In genomic region chr22:32967285-32968101, GRCh38 we compare ENCODE assay signal across 1 cellular context.
TF ChIP-seq lines count a peak whose summit lies in the region.

No MANE protein-coding gene starts in this region.

TF ChIP-seq in HepG2, 621 proteins besides CTCF, POLR2A, EP300 and RAD21 (continued from another document and continues in another):
- 0 out of 2 replicates have a peak, but pooled peaks have one; percentile 48 for TF ChIP-seq ZNF710 (CRISPR knock-in tag; IDR thresholded peaks at IDR 0.05; ENCODE audit: borderline replicate concordance)
- no peak for TF ChIP-seq PBX2 (CRISPR knock-in tag; IDR thresholded peaks at IDR 0.05)
- TF ChIP-seq POGZ (CRISPR knock-in tag; IDR thresholded peaks at IDR 0.05), result peak; percentile 28; the same call in 1 of the 2 replicates
- TF ChIP-seq PAXIP1 (CRISPR knock-in tag; conservative IDR thresholded peaks at IDR 0.05), result peak; percentile 85
- TF ChIP-seq RXRA (CRISPR knock-in tag; IDR thresholded peaks at IDR 0.05), result 0 out of 2 replicates have a peak, but pooled peaks have one; percentile 25
- 0 out of 2 replicates have a peak, but pooled peaks have one; percentile 27 for TF ChIP-seq ARHGAP35 (CRISPR knock-in tag; IDR thresholded peaks at IDR 0.05; ENCODE audit: borderline replicate concordance)
- TF ChIP-seq SMAD1 (CRISPR knock-in tag; IDR thresholded peaks at IDR 0.05; ENCODE audit: borderline replicate concordance, low read depth), result peak; percentile 38; the same call in 1 of the 2 replicates
- TF ChIP-seq ZMYM4 (CRISPR knock-in tag; IDR thresholded peaks at IDR 0.05), result peak; percentile 64
- TF ChIP-seq ZNF891 (CRISPR knock-in tag; IDR thresholded peaks at IDR 0.05), result 0 out of 2 replicates have a peak, but pooled peaks have one; percentile 29
- TF ChIP-seq ZNF678 (CRISPR knock-in tag; IDR thresholded peaks at IDR 0.05), result no peak
- TF ChIP-seq HDAC2 (CRISPR knock-in tag; IDR thresholded peaks at IDR 0.05), result 0 out of 2 replicates have a peak, but pooled peaks have one; percentile 24
- no peak for TF ChIP-seq BRD4 (CRISPR knock-in tag; IDR thresholded peaks at IDR 0.05)
- TF ChIP-seq SALL1 (CRISPR knock-in tag; IDR thresholded peaks at IDR 0.05), result peak; percentile 87
- TF ChIP-seq ZBTB49 (CRISPR knock-in tag; IDR thresholded peaks at IDR 0.05; ENCODE audit: borderline replicate concordance), result no peak
- TF ChIP-seq FOSL2 (CRISPR knock-in tag; IDR thresholded peaks at IDR 0.05), result peak; percentile 6; the same call in 1 of the 2 replicates
- TF ChIP-seq ZNF317 (CRISPR knock-in tag; IDR thresholded peaks at IDR 0.05), result 0 out of 2 replicates have a peak, but pooled peaks have one; percentile 24
- peak; percentile 34; the same call in 1 of the 2 replicates for TF ChIP-seq CREM (IDR thresholded peaks at IDR 0.05)
- TF ChIP-seq CREM (CRISPR knock-in tag; IDR thresholded peaks at IDR 0.05), result no peak
- no peak for TF ChIP-seq TSC22D2 (CRISPR knock-in tag; IDR thresholded peaks at IDR 0.05; ENCODE audit: borderline replicate concordance)
- TF ChIP-seq ARID5B (CRISPR knock-in tag; IDR thresholded peaks at IDR 0.05), result peak; percentile 67
- TF ChIP-seq ZNF644 (CRISPR knock-in tag; IDR thresholded peaks at IDR 0.05; ENCODE audit: low read depth), result 0 out of 2 replicates have a peak, but pooled peaks have one; percentile 23
- peak; percentile 58 for TF ChIP-seq ASH2L (IDR thresholded peaks at IDR 0.05; ENCODE audit: insufficient read length, low read depth, low read length)
- TF ChIP-seq CEBPB (IDR thresholded peaks at IDR 0.05; ENCODE audit: borderline replicate concordance, low read depth, low read length), result peak; percentile 57; the same call in 1 of the 2 replicates
- TF ChIP-seq SOX5 (CRISPR knock-in tag; IDR thresholded peaks at IDR 0.05; ENCODE audit: borderline replicate concordance), result peak; percentile 64; the same call in 1 of the 2 replicates
- TF ChIP-seq ZNF331 (CRISPR knock-in tag; IDR thresholded peaks at IDR 0.05), result peak; percentile 43; the same call in 1 of the 2 replicates
- 0 out of 2 replicates have a peak, but pooled peaks have one; percentile 49 for TF ChIP-seq ATF6 (CRISPR knock-in tag; conservative IDR thresholded peaks at IDR 0.05)
- TF ChIP-seq IRF2 (CRISPR knock-in tag; IDR thresholded peaks at IDR 0.05), result peak; percentile 50; the same call in 1 of the 2 replicates
- TF ChIP-seq TAF1 (CRISPR knock-in tag; IDR thresholded peaks at IDR 0.05), result 0 out of 2 replicates have a peak, but pooled peaks have one; percentile 42
- TF ChIP-seq HOXD1 (CRISPR knock-in tag; IDR thresholded peaks at IDR 0.05), result no peak
- no peak for TF ChIP-seq SATB2 (CRISPR knock-in tag; IDR thresholded peaks at IDR 0.05)
- 0 out of 2 replicates have a peak, but pooled peaks have one; percentile 54 for TF ChIP-seq ZBTB39 (CRISPR knock-in tag; IDR thresholded peaks at IDR 0.05)
- TF ChIP-seq GFI1 (CRISPR knock-in tag; IDR thresholded peaks at IDR 0.05; ENCODE audit: borderline replicate concordance), result 0 out of 2 replicates have a peak, but pooled peaks have one; percentile 39
- TF ChIP-seq KDM5B (CRISPR knock-in tag; IDR thresholded peaks at IDR 0.05; ENCODE audit: borderline replicate concordance), result 0 out of 2 replicates have a peak, but pooled peaks have one; percentile 53
- TF ChIP-seq MAFK (conservative IDR thresholded peaks at IDR 0.05 in 1 of 2, IDR thresholded peaks at IDR 0.05 in 1 of 2; ENCODE audit: low read length in 2 of 2), result peak; percentile 48 to 55; a peak in 3 of 4 replicates
- peak; percentile 15; the same call in 1 of the 2 replicates for TF ChIP-seq GATAD1 (CRISPR knock-in tag; IDR thresholded peaks at IDR 0.05)
- TF ChIP-seq TEAD3 (CRISPR knock-in tag; optimal IDR thresholded peaks at IDR 0.05; ENCODE audit: borderline replicate concordance), result peak; percentile 68
- TF ChIP-seq DMAP1 (CRISPR knock-in tag; IDR thresholded peaks at IDR 0.05), result peak; percentile 50; the same call in 1 of the 2 replicates
